ENCODE assay signal across 19 cellular contexts in genomic region chr5:171692106-171692505, GRCh38.
DNase-seq lines count a peak whose midpoint lies in the region; ATAC-seq, FAIRE-seq and TF ChIP-seq lines count a peak whose summit lies in the region.
"Had no signal": no experiment of that assay in that cellular context is flagged by ENCODE, and none has a peak within 500 bp of the region (broad histone marks: within the 10 kb centered on the region; RNA-seq: fewer than 3 reads in every experiment).

No MANE protein-coding gene starts in this region.

- in situ Hi-C loops in K562 (cut with MboI), result no loop called here

- WGBS in K562 (ENCODE audit: insufficient coverage, low coverage, missing lambda C conversion rate), result 0% methylated on average over 3 of the region's 3 CpGs

- BruUV-seq in K562 (replicated peaks; lab: Mats Ljungman, UMichigan), result no TSS peak

- H3K36me3 ChIP-seq in MM.1S (replicated peaks; ENCODE audit: insufficient read depth, low read length) (no peaks in the 10 kb centered on the region), K562 (ENCODE audit: control insufficient read depth, insufficient read depth, low read length) (no peaks in the 10 kb centered on the region), Peyer's patch (no peaks in the 10 kb centered on the region)
- H3K36me3 ChIP-seq: BLaER1, HAP-1 had no signal

- no peaks in the 10 kb centered on the region for H3K9me3 ChIP-seq in MM.1S (replicated peaks; ENCODE audit: insufficient read depth, low read length)
- H3K9me3 ChIP-seq in K562 (replicated peaks; ENCODE audit: control insufficient read depth, insufficient read depth, low read depth, low read length), result 0 out of 2 replicates have a peak, but pooled peaks cover 2% of the 10 kb centered on the region
- H3K9me3 ChIP-seq in Peyer's patch, result no peaks in the 10 kb centered on the region
- H3K9me3 ChIP-seq: BLaER1, HAP-1 had no signal

- H3K36me3 Mint-ChIP-seq in type B pancreatic cell, result no peaks in the 10 kb centered on the region
- H3K36me3 Mint-ChIP-seq: CD4-positive, CD25-positive, alpha-beta regulatory T cell had no signal

- DNase-seq in NCI-H2029 (lab: John Stamatoyannopoulos, UW) (peak; percentile 53), NCI-H2029 treated with DMSO at 0.1 percent for 48 hours (lab: John Stamatoyannopoulos, UW) (no peak), MM.1S (peak; percentile 52), K562 (ENCODE audit: extremely low read depth in 1 of 4, low spot score in 3 of 4) (no peak), type B pancreatic cell (ENCODE audit: extremely low spot score, unreplicated experiment) (peak; percentile 11), DMS153 treated with DMSO at 0.1 percent for 48 hours (lab: John Stamatoyannopoulos, UW; ENCODE audit: unreplicated experiment) (no peak), Peyer's patch (no peak), NCI-H1417 treated with DMSO at 0.1 percent for 48 hours (lab: John Stamatoyannopoulos, UW) (no peak)
- DNase-seq: AML-193; CD4-positive, CD25-positive, alpha-beta regulatory T cell; DMS79; KBM-7 had no signal

- H3K27me3 ChIP-seq in MM.1S (replicated peaks; ENCODE audit: insufficient read depth, low read length) (no peaks in the 10 kb centered on the region), K562 (ENCODE audit: control insufficient read depth in 2 of 2, insufficient read depth in 2 of 2, low read length in 2 of 2) (peaks cover 0 to 6% of the 10 kb centered on the region in 2 experiments; a peak in 2 of 5 replicates), Peyer's patch (no peaks in the 10 kb centered on the region)
- H3K27me3 ChIP-seq: BLaER1 had no signal

- H3K27me3 Mint-ChIP-seq in type B pancreatic cell, result peaks cover 12% of the 10 kb centered on the region
- H3K27me3 Mint-ChIP-seq: CD4-positive, CD25-positive, alpha-beta regulatory T cell had no signal

- intact Hi-C loops in K562 (cut with micrococcal nuclease), result no loop called here

- no peaks in the 10 kb centered on the region for H3K9me1 ChIP-seq in K562 (ENCODE audit: control insufficient read depth, insufficient read depth, low read length)

- H3K4me1 Mint-ChIP-seq in type B pancreatic cell (ENCODE audit: unreplicated experiment), result no peaks in the 10 kb centered on the region
- H3K4me1 Mint-ChIP-seq: CD4-positive, CD25-positive, alpha-beta regulatory T cell; GM23338 had no signal

- H3K4me1 ChIP-seq in MM.1S (ENCODE audit: low read length), result no peaks in the 10 kb centered on the region
- no peaks in the 10 kb centered on the region for H3K4me1 ChIP-seq in K562 (replicated peaks in 1 of 2; ENCODE audit: control insufficient read depth in 2 of 2, insufficient read depth in 2 of 2, low read length in 2 of 2)
- H3K4me1 ChIP-seq in Peyer's patch, result no peaks in the 10 kb centered on the region
- H3K4me1 ChIP-seq: BLaER1, HAP-1 had no signal

- H3K4me3 ChIP-seq in MM.1S (ENCODE audit: low read length), result no peak overlapping the region
- no peak overlapping the region for H3K4me3 ChIP-seq in K562
- no peak overlapping the region for H3K4me3 ChIP-seq in Peyer's patch
- H3K4me3 ChIP-seq: BLaER1, GM12878, GM23338, HAP-1 had no signal

- no peaks in the 10 kb centered on the region for H3K9me3 Mint-ChIP-seq in type B pancreatic cell
- H3K9me3 Mint-ChIP-seq: GM23338 had no signal

- no peak overlapping the region for H3K4me3 Mint-ChIP-seq in type B pancreatic cell
- H3K4me3 Mint-ChIP-seq: CD4-positive, CD25-positive, alpha-beta regulatory T cell; GM23338 had no signal

- POLR2A ChIA-PET in K562 (lab: Yijun Ruan, JAX), result no interaction called here

- no peaks in the 10 kb centered on the region for H3K9me2 ChIP-seq in MM.1S (replicated peaks; ENCODE audit: insufficient read depth, low read length)

- H3K27ac ChIP-seq in MM.1S (ENCODE audit: low read length) (no peak overlapping the region), K562 (ENCODE audit: extremely low read depth, low read depth, low read length) (no peak overlapping the region), Peyer's patch (no peak overlapping the region)
- H3K27ac ChIP-seq: 22Rv1, BLaER1 had no signal

- H3F3A ChIP-seq in MM.1S (ENCODE audit: insufficient read depth, low read length), result no peaks in the 10 kb centered on the region

- no peak for TF ChIP-seq POLR2A in K562 (conservative IDR thresholded peaks at IDR 0.05)
- TF ChIP-seq POLR2A in Peyer's patch (IDR thresholded peaks at IDR 0.05), result no peak

- H3K79me2 ChIP-seq in MM.1S (ENCODE audit: low read length), result no peaks in the 10 kb centered on the region
- no peaks in the 10 kb centered on the region for H3K79me2 ChIP-seq in K562 (ENCODE audit: control insufficient read depth, insufficient read depth, low read length)

- H3K4me2 ChIP-seq in MM.1S (ENCODE audit: low read depth, low read length) (no peak overlapping the region), K562 (ENCODE audit: insufficient read depth, low read length) (no peak overlapping the region)
- H3K4me2 ChIP-seq: BLaER1, GM23338 had no signal

- H3K27ac Mint-ChIP-seq in type B pancreatic cell, result no peak overlapping the region
- H3K27ac Mint-ChIP-seq: CD4-positive, CD25-positive, alpha-beta regulatory T cell; GM23338 had no signal

- no peak for FAIRE-seq in K562 (lab: Jason Lieb, UNC)
- FAIRE-seq: GM12878, GM18507, HTR-8/SVneo had no signal

- no peak for TF ChIP-seq RAD21 in K562 (CRISPR knock-in tag; conservative IDR thresholded peaks at IDR 0.05 in 1 of 2, IDR thresholded peaks at IDR 0.05 in 1 of 2)

- H3K9ac ChIP-seq in MM.1S (ENCODE audit: low read length) (no peak overlapping the region), K562 (ENCODE audit: insufficient read depth in 1 of 2, low read depth in 2 of 2, low read length in 2 of 2) (no peak overlapping the region)
- H3K9ac ChIP-seq: BLaER1 had no signal

- TF ChIP-seq CTCF in MM.1S (IDR thresholded peaks at IDR 0.05; ENCODE audit: low read length) (no peak), K562 (IDR thresholded peaks at IDR 0.05 in 2 of 3, conservative IDR thresholded peaks at IDR 0.05 in 1 of 3; ENCODE audit: insufficient read depth in 2 of 3, low read depth in 1 of 3, low read length in 3 of 3) (no peak), type B pancreatic cell (conservative IDR thresholded peaks at IDR 0.05) (no peak), Peyer's patch (IDR thresholded peaks at IDR 0.05) (no peak)

- H2AFZ ChIP-seq in MM.1S (ENCODE audit: low read length), result no peak overlapping the region
- H2AFZ ChIP-seq in K562 (ENCODE audit: low read depth, low read length), result no peak overlapping the region
- H2AFZ ChIP-seq: GM23338 had no signal

- H4K20me1 ChIP-seq in MM.1S (ENCODE audit: insufficient read depth, low read length) (no peaks in the 10 kb centered on the region), K562 (replicated peaks; ENCODE audit: control insufficient read depth, insufficient read depth, low read length) (no peaks in the 10 kb centered on the region)
- H4K20me1 ChIP-seq: BLaER1 had no signal

- TF ChIP-seq EP300 in K562 (IDR thresholded peaks at IDR 0.05; ENCODE audit: low read length), result no peak

- CTCF ChIA-PET in K562 (lab: Yijun Ruan, JAX; ENCODE audit: low intra/inter-chr PET ratio), result interaction anchor here (0.6 kb wide), 1 partner anchor 100 kb away, joined by 3 read pairs; no protein-coding TSS in a partner anchor

- no peak for ATAC-seq in K562
- ATAC-seq: GM12878, GM23338 had no signal

TF ChIP-seq in K562, 482 proteins besides CTCF, POLR2A, EP300 and RAD21:
- TF ChIP-seq ELF1 (tag; IDR thresholded peaks at IDR 0.05) (no peak), USF1 (CRISPR knock-in tag; IDR thresholded peaks at IDR 0.05) (no peak), MAFK (IDR thresholded peaks at IDR 0.05; ENCODE audit: low read length) (peak; percentile 71), ZNF316 (IDR thresholded peaks at IDR 0.05) (peak; percentile 69), C11orf30 (IDR thresholded peaks at IDR 0.05; ENCODE audit: low read depth) (peak; percentile 76), MAFF (IDR thresholded peaks at IDR 0.05; ENCODE audit: low read length) (peak; percentile 73), MAFG (tag; conservative IDR thresholded peaks at IDR 0.05) (peak; percentile 51), TCF3 (CRISPR knock-in tag; IDR thresholded peaks at IDR 0.05) (no peak)

Comparison
In these comparisons a context has a peak if more than half of its experiments do, and no peak if none do; other contexts are left out.
1. DNase-seq: peak in NCI-H2029 (single experiment), MM.1S (single experiment) and type B pancreatic cell (single experiment); none in NCI-H2029 treated with DMSO at 0.1 percent for 48 hours (single experiment), K562 (0 of 4), DMS153 treated with DMSO at 0.1 percent for 48 hours (single experiment), Peyer's patch (0 of 3) and NCI-H1417 treated with DMSO at 0.1 percent for 48 hours (single experiment).